Comparison of ENCODE assay signal across 9 cellular contexts in genomic region chr11:74418509-74418895, GRCh38.
DNase-seq lines count a peak whose midpoint lies in the region; ATAC-seq and TF ChIP-seq lines count a peak whose summit lies in the region.
"Had no signal": no experiment of that assay in that cellular context is flagged by ENCODE, and none has a peak within 500 bp of the region (broad histone marks: within the 10 kb centered on the region; RNA-seq: fewer than 3 reads in every experiment).

No MANE protein-coding gene starts in this region.

- no peaks in the 10 kb centered on the region for H3K36me3 ChIP-seq in HUES48 (ENCODE audit: control insufficient read depth, insufficient read depth, low read length)

- no peak for TF ChIP-seq POLR2A in GM18505 (IDR thresholded peaks at IDR 0.05; ENCODE audit: borderline replicate concordance, extremely low read depth, insufficient read depth, insufficient read length)

- no peak overlapping the region for H3K4me3 ChIP-seq in HUES48 (ENCODE audit: low read depth, low read length)

- no peak overlapping the region for H3K9ac ChIP-seq in HUES48 (ENCODE audit: low read depth, low read length)

- 0 out of 2 replicates have a peak, but pooled peaks cover 6% of the 10 kb centered on the region for H3K4me1 ChIP-seq in HUES48 (ENCODE audit: control insufficient read depth, insufficient read depth, low read length)

- ATAC-seq in HG03378 (IDR thresholded peaks at IDR 0.05; ENCODE audit: unreplicated experiment) (no peak), GM18505 (IDR thresholded peaks at IDR 0.05; ENCODE audit: unreplicated experiment) (no peak), GM18502 (IDR thresholded peaks at IDR 0.05; ENCODE audit: poor library complexity, unreplicated experiment) (no peak)

- H3K27me3 ChIP-seq in HUES48 (ENCODE audit: control insufficient read depth, insufficient read depth, low read length), result no peaks in the 10 kb centered on the region

- DNase-seq in AG08395 (ENCODE audit: low spot score) (peak; percentile 61), amniotic epithelial cell (ENCODE audit: low read depth) (peak; percentile 48), kidney tubule cell (ENCODE audit: low spot score) (peak; percentile 82), activated gamma-delta T cell treated with Interleukin-2 at 50 U/mL for 16 hours (no peak)
- DNase-seq: kidney had no signal

- H3K27ac ChIP-seq in HUES48 (ENCODE audit: low read depth, low read length), result peak overlapping the region; percentile 18

- H3K9me3 ChIP-seq in HUES48 (ENCODE audit: control insufficient read depth, insufficient read depth, low read length), result no peaks in the 10 kb centered on the region
